Comparison of ENCODE assay signal across 9 cellular contexts in the genomic region with DNA sequence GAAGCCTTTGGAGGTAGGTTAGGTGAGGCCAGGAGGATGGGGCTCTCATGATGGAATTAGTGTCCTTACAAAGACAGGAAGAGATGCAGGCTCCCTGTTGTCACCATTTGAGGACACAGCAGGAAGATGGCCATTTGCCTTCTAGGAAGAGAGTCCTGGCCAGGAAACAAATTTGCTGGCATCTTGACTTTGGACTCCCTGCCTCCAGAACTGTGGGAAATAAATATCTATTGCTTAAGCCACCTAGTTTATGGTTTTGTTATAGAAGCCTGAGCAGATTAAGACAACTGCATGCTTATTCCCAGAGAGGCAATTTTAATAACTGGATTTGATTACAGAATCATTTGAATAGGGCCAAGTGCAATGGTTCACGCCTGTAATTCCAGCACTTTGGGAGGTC.
"Had no signal": no experiment of that assay in that cellular context is flagged by ENCODE, and none has a peak within 500 bp of the region (broad histone marks: within the 10 kb centered on the region; RNA-seq: fewer than 3 reads in every experiment).

No MANE protein-coding gene starts in this region.

- H3K36me3 ChIP-seq: HAP-1 had no signal

- H3K27ac Mint-ChIP-seq: HFFc6 had no signal

- H3K4me3 Mint-ChIP-seq: HFFc6 had no signal

- H3K4me3 ChIP-seq: GM23248, HAP-1, K562 had no signal

- DNase-seq: GM23248, GOT3, H7, HFFc6, IMR-90, KG1 had no signal

- ATAC-seq: HCT116, K562 had no signal

- H3K9me3 Mint-ChIP-seq: HFFc6 had no signal

- H3K27ac ChIP-seq: GM23248 had no signal

- H3K9ac ChIP-seq: GM23248 had no signal

- H3K9me3 ChIP-seq: HAP-1 had no signal

- H2AFZ ChIP-seq: GM23248 had no signal
